ENCODE assay signal across 17 cellular contexts in the genomic region with DNA sequence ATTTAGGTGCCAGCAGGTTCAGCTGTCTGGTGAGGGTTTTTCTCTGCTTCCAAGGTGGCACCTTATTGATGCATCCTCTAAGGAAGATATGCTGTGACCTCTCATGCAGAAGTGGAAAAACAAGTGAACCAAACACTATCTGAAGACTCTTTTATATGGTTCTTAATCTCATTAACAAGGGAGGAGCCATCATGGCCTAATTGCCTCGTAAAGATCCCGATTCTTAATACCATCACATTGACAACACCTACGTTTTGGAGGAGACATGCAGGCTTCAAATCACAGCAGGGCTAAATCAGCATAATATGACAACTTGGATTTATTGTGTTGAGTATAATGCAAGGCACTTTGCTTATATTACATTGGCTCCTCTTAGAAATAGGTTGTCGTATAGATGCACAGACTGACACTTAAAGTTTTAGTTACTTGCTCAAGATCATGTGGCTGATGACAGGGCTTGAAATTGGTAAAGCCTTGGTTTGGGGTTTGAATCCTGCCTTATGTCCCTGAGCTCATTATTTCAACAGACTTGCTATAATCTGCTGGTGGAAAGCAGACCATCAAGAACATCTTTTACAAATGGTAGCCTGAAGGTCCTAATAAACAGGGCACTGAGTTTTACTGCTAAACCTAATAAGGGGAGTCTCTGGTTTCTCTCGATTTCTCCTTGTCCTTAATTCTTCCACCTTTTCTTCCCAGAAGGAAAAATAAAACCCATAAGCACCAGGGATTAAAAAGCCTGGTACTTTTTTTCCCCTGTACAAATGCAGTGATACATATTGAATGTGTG.
A peak's percentile ranks its signal among the peaks of the same experiment; 100 is the strongest.
DNase-seq lines count a peak whose midpoint lies in the region; ATAC-seq and TF ChIP-seq lines count a peak whose summit lies in the region.
"Had no signal": no experiment of that assay in that cellular context is flagged by ENCODE, and none has a peak within 500 bp of the region (broad histone marks: within the 10 kb centered on the region; RNA-seq: fewer than 3 reads in every experiment).

No MANE protein-coding gene starts in this region.

- H3K27ac ChIP-seq in HEK293 (ENCODE audit: extremely low read depth, low read depth, low read length), result no peak overlapping the region
- H3K27ac ChIP-seq in VCaP, result peak overlapping the region; percentile 32
- H3K27ac ChIP-seq in mesendoderm (ENCODE audit: low read depth, low read length), result no peak overlapping the region
- H3K27ac ChIP-seq in stomach, result peak overlapping the region in 3 of 5 donors; percentile 17 to 48 (median 33)
- H3K27ac ChIP-seq: BLaER1 treated with 17β-estradiol and CSF1 and Interleukin-3, amounts not matched to agents 10 nM and 100 nM had no signal

- H4K8ac ChIP-seq in mesendoderm (ENCODE audit: low read depth, low read length), result no peak overlapping the region

- TF ChIP-seq CTCF in HEK293 (tag by site-specific recombination; IDR thresholded peaks at IDR 0.05) (no peak), VCaP (conservative IDR thresholded peaks at IDR 0.05) (no peak), stomach (IDR thresholded peaks at IDR 0.05) (no peak), omental fat pad (IDR thresholded peaks at IDR 0.05) (no peak)

- no peak overlapping the region for H2AK5ac ChIP-seq in mesendoderm (ENCODE audit: low read length)

- H3K4me2 ChIP-seq in mesendoderm (ENCODE audit: low read length), result no peak overlapping the region
- H3K4me2 ChIP-seq: BLaER1 treated with 17β-estradiol and CSF1 and Interleukin-3, amounts not matched to agents 10 nM and 100 nM had no signal

- ATAC-seq in omental fat pad (ENCODE audit: low FRiP score) (no peak), GM18505 (IDR thresholded peaks at IDR 0.05; ENCODE audit: unreplicated experiment) (no peak), HG03175 (IDR thresholded peaks at IDR 0.05; ENCODE audit: unreplicated experiment) (no peak)

- WGBS in mesendoderm (ENCODE audit: extremely low coverage, insufficient coverage, low lambda C conversion rate), result no CpG with 5 or more reads among the region's 5 CpGs
- WGBS in stomach, 5 donors, result 68 to 75% (median 71%) methylated on average over 5 of the region's 5 CpGs

- intact Hi-C loops in stomach (cut with DNase I; ENCODE audit: low total_unique reads), result no loop called here

- no peak for TF ChIP-seq EP300 in stomach (IDR thresholded peaks at IDR 0.05)

- no peak overlapping the region for H2BK15ac ChIP-seq in mesendoderm (replicated peaks; ENCODE audit: low read depth)

- peaks cover 80% of the 10 kb centered on the region for H3K79me2 ChIP-seq in mesendoderm (ENCODE audit: control insufficient read depth, insufficient read depth, low read length)

- no peak overlapping the region for H4K5ac ChIP-seq in mesendoderm (ENCODE audit: low read length)

- H2BK5ac ChIP-seq in mesendoderm (ENCODE audit: low read length), result no peak overlapping the region

- no peak overlapping the region for H3K18ac ChIP-seq in mesendoderm (ENCODE audit: low read length)

- H3K9me3 ChIP-seq in HEK293 (ENCODE audit: control insufficient read depth, insufficient read depth, low read depth, low read length), result no peaks in the 10 kb centered on the region
- H3K9me3 ChIP-seq in stomach, result peaks cover 0 to 5% (median 0%) of the 10 kb centered on the region in 4 donors

- no peak overlapping the region for H3K56ac ChIP-seq in mesendoderm (ENCODE audit: low read length)

- no peak overlapping the region for H3K9ac ChIP-seq in mesendoderm (ENCODE audit: low read length)
- H3K9ac ChIP-seq: BLaER1 treated with 17β-estradiol and CSF1 and Interleukin-3, amounts not matched to agents 10 nM and 100 nM had no signal

- POLR2A ChIA-PET in HEK293 (lab: Yijun Ruan, JAX), result no interaction called here

- peaks cover 29% of the 10 kb centered on the region for H3K79me1 ChIP-seq in mesendoderm (ENCODE audit: low read length)

- H3K36me3 ChIP-seq in HEK293 (ENCODE audit: control insufficient read depth in 2 of 2, insufficient read depth in 1 of 2, low read length in 2 of 2), result no peaks in the 10 kb centered on the region
- no peaks in the 10 kb centered on the region for H3K36me3 ChIP-seq in mesendoderm (ENCODE audit: control insufficient read depth, insufficient read depth, low read length)
- no peaks in the 10 kb centered on the region for H3K36me3 ChIP-seq in stomach

- H3K4ac ChIP-seq in mesendoderm (ENCODE audit: low read depth, low read length), result peak overlapping the region; percentile 36

- H3K27me3 ChIP-seq in mesendoderm (ENCODE audit: insufficient read depth, low read length, poor library complexity), result no peaks in the 10 kb centered on the region
- H3K27me3 ChIP-seq in stomach, result no peaks in the 10 kb centered on the region
- H3K27me3 ChIP-seq: BLaER1 treated with 17β-estradiol and CSF1 and Interleukin-3, amounts not matched to agents 10 nM and 100 nM had no signal

- CTCF ChIA-PET in HEK293 (lab: Yijun Ruan, JAX), result no interaction called here

- TF ChIP-seq POLR2A in stomach (IDR thresholded peaks at IDR 0.05), result no peak
- TF ChIP-seq POLR2A in GM18505 (IDR thresholded peaks at IDR 0.05; ENCODE audit: borderline replicate concordance, extremely low read depth, insufficient read depth, insufficient read length), result no peak

- no peak overlapping the region for H3K23ac ChIP-seq in mesendoderm (ENCODE audit: low read length)

- H3K4me1 ChIP-seq in HEK293 (ENCODE audit: control insufficient read depth, insufficient read depth, low read length), result peaks cover 20% of the 10 kb centered on the region
- H3K4me1 ChIP-seq in mesendoderm (ENCODE audit: control insufficient read depth, low read depth, low read length), result peaks cover 7% of the 10 kb centered on the region
- H3K4me1 ChIP-seq in stomach, result peaks cover 0 to 38% (median 11%) of the 10 kb centered on the region in 4 donors

- H3K4me3 ChIP-seq in HEK293 (ENCODE audit: low read depth, low read length) (no peak overlapping the region), mesendoderm (ENCODE audit: low read length) (no peak overlapping the region), stomach (no peak overlapping the region)
- H3K4me3 ChIP-seq: BLaER1 treated with 17β-estradiol and CSF1 and Interleukin-3, amounts not matched to agents 10 nM and 100 nM had no signal

- H2BK120ac ChIP-seq in mesendoderm (ENCODE audit: low read depth, low read length), result no peak overlapping the region

- DNase-seq in mesendoderm (no peak), stomach (no peak), NCI-H2171 (lab: John Stamatoyannopoulos, UW) (no peak), omental fat pad (ENCODE audit: low spot score) (no peak)
- DNase-seq: DMS153; H7; NCI-H1436 treated with DMSO at 0.1 percent for 48 hours; NCI-H2081; NCI-H526; NK-92 treated with Interleukin-12 subunit alpha and Interleukin-12 subunit beta, amount 100 ng/mL, for 24 hours; OCI-M1; RPMI8226 had no signal

TF ChIP-seq in HEK293, 187 proteins besides CTCF, POLR2A, EP300 and RAD21 (continues in another document):
- TF ChIP-seq, protein P1, sequence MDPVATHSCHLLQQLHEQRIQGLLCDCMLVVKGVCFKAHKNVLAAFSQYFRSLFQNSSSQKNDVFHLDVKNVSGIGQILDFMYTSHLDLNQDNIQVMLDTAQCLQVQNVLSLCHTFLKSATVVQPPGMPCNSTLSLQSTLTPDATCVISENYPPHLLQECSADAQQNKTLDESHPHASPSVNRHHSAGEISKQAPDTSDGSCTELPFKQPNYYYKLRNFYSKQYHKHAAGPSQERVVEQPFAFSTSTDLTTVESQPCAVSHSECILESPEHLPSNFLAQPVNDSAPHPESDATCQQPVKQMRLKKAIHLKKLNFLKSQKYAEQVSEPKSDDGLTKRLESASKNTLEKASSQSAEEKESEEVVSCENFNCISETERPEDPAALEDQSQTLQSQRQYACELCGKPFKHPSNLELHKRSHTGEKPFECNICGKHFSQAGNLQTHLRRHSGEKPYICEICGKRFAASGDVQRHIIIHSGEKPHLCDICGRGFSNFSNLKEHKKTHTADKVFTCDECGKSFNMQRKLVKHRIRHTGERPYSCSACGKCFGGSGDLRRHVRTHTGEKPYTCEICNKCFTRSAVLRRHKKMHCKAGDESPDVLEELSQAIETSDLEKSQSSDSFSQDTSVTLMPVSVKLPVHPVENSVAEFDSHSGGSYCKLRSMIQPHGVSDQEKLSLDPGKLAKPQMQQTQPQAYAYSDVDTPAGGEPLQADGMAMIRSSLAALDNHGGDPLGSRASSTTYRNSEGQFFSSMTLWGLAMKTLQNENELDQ (tag by site-specific recombination; IDR thresholded peaks at IDR 0.05; ENCODE audit: low read depth), result peak; percentile 92
- no peak for TF ChIP-seq ZNF211 (tag by site-specific recombination; IDR thresholded peaks at IDR 0.05; ENCODE audit: low read depth)
- TF ChIP-seq ZNF513 (tag by site-specific recombination; IDR thresholded peaks at IDR 0.05), result no peak
- peak; percentile 90 for TF ChIP-seq WT1 (tag by site-specific recombination; IDR thresholded peaks at IDR 0.05)
- TF ChIP-seq FEZF1 (tag by site-specific recombination; IDR thresholded peaks at IDR 0.05), result peak; percentile 18; the same call in 1 of the 2 replicates
- no peak for TF ChIP-seq ZNF266 (tag by site-specific recombination; IDR thresholded peaks at IDR 0.05; ENCODE audit: low read depth)
- peak; percentile 70 for TF ChIP-seq OSR2 (tag by site-specific recombination; IDR thresholded peaks at IDR 0.05)
- TF ChIP-seq, protein P2, sequence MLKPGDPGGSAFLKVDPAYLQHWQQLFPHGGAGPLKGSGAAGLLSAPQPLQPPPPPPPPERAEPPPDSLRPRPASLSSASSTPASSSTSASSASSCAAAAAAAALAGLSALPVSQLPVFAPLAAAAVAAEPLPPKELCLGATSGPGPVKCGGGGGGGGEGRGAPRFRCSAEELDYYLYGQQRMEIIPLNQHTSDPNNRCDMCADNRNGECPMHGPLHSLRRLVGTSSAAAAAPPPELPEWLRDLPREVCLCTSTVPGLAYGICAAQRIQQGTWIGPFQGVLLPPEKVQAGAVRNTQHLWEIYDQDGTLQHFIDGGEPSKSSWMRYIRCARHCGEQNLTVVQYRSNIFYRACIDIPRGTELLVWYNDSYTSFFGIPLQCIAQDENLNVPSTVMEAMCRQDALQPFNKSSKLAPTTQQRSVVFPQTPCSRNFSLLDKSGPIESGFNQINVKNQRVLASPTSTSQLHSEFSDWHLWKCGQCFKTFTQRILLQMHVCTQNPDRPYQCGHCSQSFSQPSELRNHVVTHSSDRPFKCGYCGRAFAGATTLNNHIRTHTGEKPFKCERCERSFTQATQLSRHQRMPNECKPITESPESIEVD (tag by site-specific recombination; IDR thresholded peaks at IDR 0.05), result peak; percentile 79

Comparison
In these comparisons a context has a peak if more than half of its experiments do, and no peak if none do; other contexts are left out.
1. H3K27ac ChIP-seq: peak in VCaP (single experiment) and stomach (3 of 5); none in HEK293 (single experiment) and mesendoderm (single experiment).